8 cellular contexts compared by ENCODE assay signal in genomic region chr9:127763918-127764384, GRCh38. TPM values are rescaled to one million over a fixed set of nuclear protein-coding genes. Genes with fewer than 3 reads are reported as not detected.
DNase-seq lines count a peak whose midpoint lies in the region; ATAC-seq, FAIRE-seq and TF ChIP-seq lines count a peak whose summit lies in the region.

No MANE protein-coding gene starts in this region.

- CTCF ChIA-PET in A549 (lab: Yijun Ruan, JAX) = interaction anchor here (0.8 to 15.5 kb wide), 8 partner anchors 9 to 126 kb away, joined by 3 to 157 read pairs (median 8); partner anchors contain the start of genes CDK9, SH2D3C and TOR2A
- CTCF ChIA-PET in activated CD8-positive, alpha-beta T cell treated with anti-CD3 and anti-CD28 coated beads for 36 hours (lab: Charles Lee) = interaction anchor here (0.7 to 16.0 kb wide), 12 partner anchors 8 to 238 kb away, joined by 3 to 144 read pairs (median 4); partner anchors contain the start of genes CDK9, SH2D3C and TOR2A
- CTCF ChIA-PET in RWPE1 (lab: Yijun Ruan, JAX) = interaction anchor here (0.6 kb wide), 1 partner anchor 33 kb away, joined by 3 read pairs; no protein-coding TSS in a partner anchor

- no peak overlapping the region for H3K4me3 ChIP-seq in A549
- no peak overlapping the region for H3K4me3 ChIP-seq in heart left ventricle

- DNase-seq in A549 (ENCODE audit: low read depth in 1 of 2, low spot score in 1 of 2) = peak in 1 of 2 experiments; percentile 58
- DNase-seq in GM20000 (ENCODE audit: low spot score) = no peak
- peak; percentile 58 for DNase-seq in activated CD8-positive, alpha-beta T cell treated with anti-CD3 and anti-CD28 coated beads for 36 hours
- DNase-seq in heart left ventricle = peak; percentile 73 to 85 (median 81)
- DNase-seq in stimulated activated CD8-positive, alpha-beta memory T cell treated with anti-CD3 and anti-CD28 coated beads, Interleukin-4, amount 100 ng/mL, for 48 hours = peak; percentile 68
- no peak for DNase-seq in mucosa of gallbladder (ENCODE audit: low spot score)
- no peak for DNase-seq in RWPE1 (ENCODE audit: low spot score)

- no peak overlapping the region for H3K4me2 ChIP-seq in A549

- H3K9me3 ChIP-seq in A549 (no peaks in the 10 kb centered on the region), heart left ventricle (no peaks in the 10 kb centered on the region)

- POLR2A ChIA-PET in A549 (lab: Yijun Ruan, JAX) (no interaction called here), RWPE1 (lab: Yijun Ruan, JAX; ENCODE audit: low non-redundant PET) (no interaction called here)
- POLR2A ChIA-PET in activated CD8-positive, alpha-beta T cell treated with anti-CD3 and anti-CD28 coated beads for 36 hours (lab: Charles Lee) = interaction anchor here (1.3 to 1.5 kb wide), 2 partner anchors 23 to 319 kb away, joined by 3 to 5 read pairs; no protein-coding TSS in a partner anchor

- H3K4me1 ChIP-seq in A549 (no peaks in the 10 kb centered on the region), heart left ventricle (peaks cover 9 to 97% (median 55%) of the 10 kb centered on the region in 12 donors)

- H3K27ac Mint-ChIP-seq in activated CD8-positive, alpha-beta T cell treated with anti-CD3 and anti-CD28 coated beads for 36 hours = peak overlapping the region; percentile 35

- no peak for TF ChIP-seq EP300 in A549 (IDR thresholded peaks at IDR 0.05)

- ATAC-seq in A549 = peak; percentile 40 to 78; a peak in 4 of 6 replicates
- ATAC-seq in activated CD8-positive, alpha-beta T cell treated with anti-CD3 and anti-CD28 coated beads for 36 hours = peak; percentile 64
- ATAC-seq in heart left ventricle = peak; percentile 66 to 83 (median 76)
- ATAC-seq in GM21717 (IDR thresholded peaks at IDR 0.05; ENCODE audit: unreplicated experiment) = no peak

- TF ChIP-seq POLR2A in A549 (IDR thresholded peaks at IDR 0.05; ENCODE audit: low read length) (no peak), heart left ventricle (IDR thresholded peaks at IDR 0.05) (peak in 1 of 2 donors; percentile 23)

- no peak for FAIRE-seq in A549 (lab: Jason Lieb, UNC)

- no peaks in the 10 kb centered on the region for H3K9me3 Mint-ChIP-seq in activated CD8-positive, alpha-beta T cell treated with anti-CD3 and anti-CD28 coated beads for 36 hours

- no peak for TF ChIP-seq CTCF in A549 (IDR thresholded peaks at IDR 0.05)
- TF ChIP-seq CTCF in GM20000 (IDR thresholded peaks at IDR 0.05; ENCODE audit: extremely low read depth, missing control alignments) = peak; percentile 36
- TF ChIP-seq CTCF in activated CD8-positive, alpha-beta T cell treated with anti-CD3 and anti-CD28 coated beads for 36 hours (IDR thresholded peaks at IDR 0.05) = peak; percentile 38
- peak in 11 of 12 donors; percentile 37 to 63 (median 48) for TF ChIP-seq CTCF in heart left ventricle (IDR thresholded peaks at IDR 0.05)
- TF ChIP-seq CTCF in RWPE1 (conservative IDR thresholded peaks at IDR 0.05; ENCODE audit: low read depth) = no peak; the same call in 1 of the 2 replicates

- WGBS in A549 (ENCODE audit: missing lambda C conversion rate) = 60% methylated on average over 7 of the region's 7 CpGs
- WGBS in heart left ventricle, 4 donors = 25 to 41% (median 35%) methylated on average over 7 of the region's 7 CpGs

- intact Hi-C loops in activated CD8-positive, alpha-beta T cell treated with anti-CD3 and anti-CD28 coated beads for 36 hours (cut with micrococcal nuclease) = no loop called here
- intact Hi-C loops in heart left ventricle (cut with DNase I) = loop anchor here in 2 of 10 donors (1.0 to 10.0 kb wide), 3 partner anchors 21 to 93 kb away; partner anchors contain the start of gene ENG (in 1 of the 2)

- no peaks in the 10 kb centered on the region for H3K27me3 Mint-ChIP-seq in activated CD8-positive, alpha-beta T cell treated with anti-CD3 and anti-CD28 coated beads for 36 hours

- no peak overlapping the region for H3K4me3 Mint-ChIP-seq in activated CD8-positive, alpha-beta T cell treated with anti-CD3 and anti-CD28 coated beads for 36 hours

- peaks cover 0 to 33% (median 10%) of the 10 kb centered on the region in 9 donors for H3K36me3 ChIP-seq in heart left ventricle

- TF ChIP-seq RAD21 in A549 (conservative IDR thresholded peaks at IDR 0.05 in 1 of 2, IDR thresholded peaks at IDR 0.05 in 1 of 2) = peak in 1 of 2 experiments; percentile 24; a peak in 1 of 5 replicates

- H3K27ac ChIP-seq in A549 = no peak overlapping the region
- H3K27ac ChIP-seq in heart left ventricle = peak overlapping the region; percentile 45 to 96 (median 88)
- H3K27ac ChIP-seq in RWPE1 = no peak overlapping the region

- peaks cover 36% of the 10 kb centered on the region for H3K36me3 Mint-ChIP-seq in activated CD8-positive, alpha-beta T cell treated with anti-CD3 and anti-CD28 coated beads for 36 hours (ENCODE audit: low read depth)

- peaks cover 49% of the 10 kb centered on the region for H3K4me1 Mint-ChIP-seq in activated CD8-positive, alpha-beta T cell treated with anti-CD3 and anti-CD28 coated beads for 36 hours (ENCODE audit: low read depth)

- H3K27me3 ChIP-seq in heart left ventricle = peaks cover 0 to 2% (median 0%) of the 10 kb centered on the region in 9 donors

TF ChIP-seq in A549, 52 proteins besides CTCF, POLR2A, EP300 and RAD21 (continues in another document):
- TF ChIP-seq POLR2AphosphoS2 (conservative IDR thresholded peaks at IDR 0.05; ENCODE audit: low read length) = no peak
- no peak for TF ChIP-seq E2F6 (IDR thresholded peaks at IDR 0.05; ENCODE audit: borderline replicate concordance, low read depth)
- no peak for TF ChIP-seq RARB (CRISPR knock-in tag; IDR thresholded peaks at IDR 0.05)

RNA-seq across cellular contexts. Expression of gene SH2D3C, which starts 14.5 kb away (rescaled TPM):
- polyA plus RNA-seq in A549 (2011; rRNA removed) (0.06 and 0.11 TPM in 2 replicates), A549 (2017; fragmentation: RNase III; extraction: RNeasy Plus Mini Kit Qiagen cat#74134 plus additional on column Dnase treatment) (0.04 to 0.08 TPM (median 0.06 TPM) in 3 replicates), heart left ventricle (10 to 100 TPM; 21.1 to 24.8 TPM)
- 0.04 and 0.12 TPM in 2 replicates for polyA plus RNA-seq in A549 (2012; cell fraction: cytosol; rRNA removed)
- polyA plus RNA-seq in A549 (2012; cell fraction: nucleus; rRNA removed) = 0.12 TPM in 1 of 2 replicates, not detected in the other
- 0.33 TPM in 1 of 2 replicates, not detected in the other for polyA minus RNA-seq in A549 (2011; rRNA and poly(A)+ RNA removed)
- 10 to 100 TPM; 29.9 to 30.3 TPM for total RNA-seq in activated CD8-positive, alpha-beta T cell treated with anti-CD3 and anti-CD28 coated beads for 36 hours
- total RNA-seq in heart left ventricle (10 to 100 TPM; 13.7 to 38.9 (median 16.9) TPM), mucosa of gallbladder (9.1 TPM)

RNA-seq across cellular contexts. Expression of gene CDK9, which starts 21.9 kb away (rescaled TPM):
- 45.7 and 46.7 TPM in 2 replicates for polyA plus RNA-seq in A549 (2011; rRNA removed)
- polyA plus RNA-seq in A549 (2012; cell fraction: cytosol; rRNA removed) = 54.0 and 66.1 TPM in 2 replicates
- polyA plus RNA-seq in A549 (2012; cell fraction: nucleus; rRNA removed) = 121 and 140 TPM in 2 replicates
- polyA plus RNA-seq in A549 (2017; fragmentation: RNase III; extraction: RNeasy Plus Mini Kit Qiagen cat#74134 plus additional on column Dnase treatment) = 35.3 to 46.2 TPM (median 43.8 TPM) in 3 replicates
- polyA minus RNA-seq in A549 (2011; rRNA and poly(A)+ RNA removed) = 50.3 and 61.2 TPM in 2 replicates
- total RNA-seq in activated CD8-positive, alpha-beta T cell treated with anti-CD3 and anti-CD28 coated beads for 36 hours = 10 to 100 TPM; 86.2 to 91.6 TPM
- 10 to 100 TPM; 35.6 to 60.3 (median 47.8) TPM for total RNA-seq in heart left ventricle
- 10 to 100 TPM; 26.2 to 30.4 TPM for polyA plus RNA-seq in heart left ventricle
- 92.7 TPM for total RNA-seq in mucosa of gallbladder

RNA-seq across cellular contexts. Expression of gene TOR2A, which starts 28.9 kb away (rescaled TPM):
- 4.9 and 5.5 TPM in 2 replicates for polyA plus RNA-seq in A549 (2011; rRNA removed)
- polyA plus RNA-seq in A549 (2012; cell fraction: cytosol; rRNA removed) = 15.0 and 22.1 TPM in 2 replicates
- 19.8 and 27.2 TPM in 2 replicates for polyA plus RNA-seq in A549 (2012; cell fraction: nucleus; rRNA removed)
- 9.4 to 9.6 TPM (median 9.5 TPM) in 3 replicates for polyA plus RNA-seq in A549 (2017; fragmentation: RNase III; extraction: RNeasy Plus Mini Kit Qiagen cat#74134 plus additional on column Dnase treatment)
- polyA minus RNA-seq in A549 (2011; rRNA and poly(A)+ RNA removed) = 4.1 and 5.1 TPM in 2 replicates
- 10 to 100 TPM; 14.4 to 16.1 TPM for total RNA-seq in activated CD8-positive, alpha-beta T cell treated with anti-CD3 and anti-CD28 coated beads for 36 hours
- 1 to 10 TPM; 1.7 to 9.2 (median 3.3) TPM for total RNA-seq in heart left ventricle
- 1 to 10 TPM; 3.4 to 5.2 TPM for polyA plus RNA-seq in heart left ventricle
- total RNA-seq in mucosa of gallbladder = 21.7 TPM

RNA-seq across cellular contexts. Expression of gene FPGS, which starts 38.7 kb away (rescaled TPM):
- 28.8 and 33.4 TPM in 2 replicates for polyA plus RNA-seq in A549 (2011; rRNA removed)
- 58.4 and 73.6 TPM in 2 replicates for polyA plus RNA-seq in A549 (2012; cell fraction: cytosol; rRNA removed)
- 162 and 204 TPM in 2 replicates for polyA plus RNA-seq in A549 (2012; cell fraction: nucleus; rRNA removed)
- polyA plus RNA-seq in A549 (2017; fragmentation: RNase III; extraction: RNeasy Plus Mini Kit Qiagen cat#74134 plus additional on column Dnase treatment) = 48.5 to 54.3 TPM (median 48.5 TPM) in 3 replicates
- 49.9 and 61.5 TPM in 2 replicates for polyA minus RNA-seq in A549 (2011; rRNA and poly(A)+ RNA removed)
- total RNA-seq in activated CD8-positive, alpha-beta T cell treated with anti-CD3 and anti-CD28 coated beads for 36 hours = 10 to 100 TPM; 79.8 to 80.4 TPM
- total RNA-seq in heart left ventricle = 10 to 100 TPM; 39.9 to 55.1 (median 41.5) TPM
- 10 to 100 TPM; 36.8 to 50.1 TPM for polyA plus RNA-seq in heart left ventricle
- 74.7 TPM for total RNA-seq in mucosa of gallbladder

RNA-seq across cellular contexts. Expression of gene TTC16, which starts 48.1 kb away (rescaled TPM):
- polyA plus RNA-seq in A549 (2011; rRNA removed) (0.03 TPM in 1 of 2 replicates, not detected in the other), A549 (2017; fragmentation: RNase III; extraction: RNeasy Plus Mini Kit Qiagen cat#74134 plus additional on column Dnase treatment) (not detected in 3 replicates), heart left ventricle (under 1 TPM in 1 of 2 donors, not detected in 1; 0.34 TPM)
- polyA plus RNA-seq in A549 (2012; cell fraction: cytosol; rRNA removed) = 0.01 and 0.04 TPM in 2 replicates
- 0.04 and 0.07 TPM in 2 replicates for polyA plus RNA-seq in A549 (2012; cell fraction: nucleus; rRNA removed)
- 0.25 TPM in 1 of 2 replicates, not detected in the other for polyA minus RNA-seq in A549 (2011; rRNA and poly(A)+ RNA removed)
- 1 to 10 TPM; 2.1 to 2.3 TPM for total RNA-seq in activated CD8-positive, alpha-beta T cell treated with anti-CD3 and anti-CD28 coated beads for 36 hours
- total RNA-seq in heart left ventricle (under 1 TPM in 8 of 9 donors, not detected in 1; 0.09 to 0.61 (median 0.24) TPM), mucosa of gallbladder (0.26 TPM)

Comparison
In these comparisons a context has a peak if more than half of its experiments do, and no peak if none do; other contexts are left out.
1. DNase-seq: peak in activated CD8-positive, alpha-beta T cell treated with anti-CD3 and anti-CD28 coated beads for 36 hours (single experiment), heart left ventricle (5 of 5) and stimulated activated CD8-positive, alpha-beta memory T cell treated with anti-CD3 and anti-CD28 coated beads, Interleukin-4, amount 100 ng/mL, for 48 hours (single experiment); none in GM20000 (single experiment), mucosa of gallbladder (single experiment) and RWPE1 (single experiment).
2. H3K27ac ChIP-seq: peak in heart left ventricle (12 of 12); none in A549 (0 of 2) and RWPE1 (single experiment).
3. CTCF ChIP-seq: peak in GM20000 (single experiment), activated CD8-positive, alpha-beta T cell treated with anti-CD3 and anti-CD28 coated beads for 36 hours (single experiment) and heart left ventricle (11 of 12); none in A549 (single experiment) and RWPE1 (single experiment).